21 cellular contexts compared by ENCODE assay signal in genomic region chr11:45423475-45424081, GRCh38.
A peak's percentile ranks its signal among the peaks of the same experiment; 100 is the strongest.
DNase-seq lines count a peak whose midpoint lies in the region; ATAC-seq and TF ChIP-seq lines count a peak whose summit lies in the region.
"Had no signal": no experiment of that assay in that cellular context is flagged by ENCODE, and none has a peak within 500 bp of the region (broad histone marks: within the 10 kb centered on the region; RNA-seq: fewer than 3 reads in every experiment).

No MANE protein-coding gene starts in this region.

- intact Hi-C loops in cardiac septum (cut with DNase I) (no loop called here), left ventricle myocardium inferior (cut with micrococcal nuclease) (no loop called here), lower lobe of right lung (cut with DNase I) (no loop called here), natural killer cell (cut with micrococcal nuclease) (no loop called here)

- H3K27me3 Mint-ChIP-seq in natural killer cell (ENCODE audit: low read depth in 2 of 2), result peaks cover 10 to 28% of the 10 kb centered on the region in 2 donors

- no peak for TF ChIP-seq CTCF in left ventricle myocardium inferior (IDR thresholded peaks at IDR 0.05; ENCODE audit: borderline replicate concordance)
- TF ChIP-seq CTCF in lower lobe of right lung (IDR thresholded peaks at IDR 0.05), result no peak
- TF ChIP-seq CTCF in natural killer cell (IDR thresholded peaks at IDR 0.05), result no peak

- H4K8ac ChIP-seq in trophoblast cell (ENCODE audit: low read depth, low read length), result no peak overlapping the region

- H3K36me3 ChIP-seq in left ventricle myocardium inferior (no peaks in the 10 kb centered on the region), lower lobe of right lung (no peaks in the 10 kb centered on the region), trophoblast cell (ENCODE audit: control insufficient read depth in 1 of 2, insufficient read depth in 2 of 2, low read length in 2 of 2) (no peaks in the 10 kb centered on the region)

- no peak overlapping the region for H4K12ac ChIP-seq in trophoblast cell (ENCODE audit: low read depth, low read length)

- no peak overlapping the region for H2BK12ac ChIP-seq in trophoblast cell (ENCODE audit: low read length)

- no CpG with 5 or more reads among the region's 8 CpGs for WGBS in trophoblast cell (ENCODE audit: extremely low coverage, insufficient coverage, insufficient read length)

- H3K27ac ChIP-seq in left ventricle myocardium inferior (replicated peaks) (no peak overlapping the region), lower lobe of right lung (no peak overlapping the region), trophoblast cell (ENCODE audit: low read depth, low read length) (no peak overlapping the region)
- H3K27ac ChIP-seq: HL-60, KMS-11 had no signal

- H3K79me1 ChIP-seq in trophoblast cell (ENCODE audit: low read length), result no peaks in the 10 kb centered on the region

- H3K9me3 ChIP-seq in left ventricle myocardium inferior (replicated peaks), result peaks cover 14% of the 10 kb centered on the region
- peaks cover 12% of the 10 kb centered on the region for H3K9me3 ChIP-seq in lower lobe of right lung
- H3K9me3 ChIP-seq in trophoblast cell (ENCODE audit: insufficient read depth, low read depth, low read length), result no peaks in the 10 kb centered on the region

- H3K4me2 ChIP-seq in trophoblast cell (ENCODE audit: low read length), result no peak overlapping the region
- H3K4me2 ChIP-seq: KMS-11 had no signal

- H3K79me2 ChIP-seq in trophoblast cell (ENCODE audit: control insufficient read depth, insufficient read depth, low read length, poor library complexity), result no peaks in the 10 kb centered on the region

- no peak overlapping the region for H3K27ac Mint-ChIP-seq in natural killer cell
- H3K27ac Mint-ChIP-seq: CD4-positive, alpha-beta T cell; H9 had no signal

- H3K9ac ChIP-seq in trophoblast cell (ENCODE audit: low read length), result no peak overlapping the region
- H3K9ac ChIP-seq: KMS-11 had no signal

- H3K27me3 ChIP-seq in left ventricle myocardium inferior (ENCODE audit: low read depth) (peaks cover 17% of the 10 kb centered on the region), lower lobe of right lung (ENCODE audit: low read depth) (no peaks in the 10 kb centered on the region), trophoblast cell (ENCODE audit: insufficient read depth, low read length) (no peaks in the 10 kb centered on the region)

- no peak overlapping the region for H2AK5ac ChIP-seq in trophoblast cell (ENCODE audit: low read length)

- H4K91ac ChIP-seq in trophoblast cell (ENCODE audit: low read depth, low read length), result no peak overlapping the region

- no peak overlapping the region for H3K4ac ChIP-seq in trophoblast cell (ENCODE audit: low read depth, low read length)

- H3K18ac ChIP-seq in trophoblast cell (ENCODE audit: low read length), result no peak overlapping the region

- no peak overlapping the region for H2AFZ ChIP-seq in trophoblast cell (ENCODE audit: insufficient read depth, low read length, poor library complexity)

- no peak overlapping the region for H2BK120ac ChIP-seq in trophoblast cell (ENCODE audit: insufficient read depth, low read length, poor library complexity)

- H3K4me1 ChIP-seq in left ventricle myocardium inferior (no peaks in the 10 kb centered on the region), lower lobe of right lung (no peaks in the 10 kb centered on the region), trophoblast cell (ENCODE audit: control insufficient read depth in 1 of 2, insufficient read depth in 2 of 2, low read length in 2 of 2) (no peaks in the 10 kb centered on the region)
- H3K4me1 ChIP-seq: Caco-2 had no signal

- DNase-seq in cardiac septum (ENCODE audit: low spot score) (peak; percentile 19), left ventricle myocardium inferior (no peak), lower lobe of right lung (no peak), putamen (ENCODE audit: low spot score) (peak; percentile 20), trophoblast cell (no peak), NCI-H2029 treated with DMSO at 0.1 percent for 48 hours (lab: John Stamatoyannopoulos, UW) (no peak), natural killer cell (no peak)
- DNase-seq: Caco-2; CD4-positive, alpha-beta T cell; GF-D8; H9; NCI-H1048; NCI-H1436 treated with DMSO at 0.1 percent for 48 hours; NCI-H2029; NCI-H2171; NCI-H526; PC-3; RPMI8226 had no signal

- H3K4me3 Mint-ChIP-seq in natural killer cell, result no peak overlapping the region
- H3K4me3 Mint-ChIP-seq: CD4-positive, alpha-beta T cell; H9 had no signal

- H2BK5ac ChIP-seq in trophoblast cell (ENCODE audit: low read depth, low read length, poor library complexity), result no peak overlapping the region

- ATAC-seq in lower lobe of right lung, result peak; percentile 48 to 53
- no peak for ATAC-seq in HG03095 (IDR thresholded peaks at IDR 0.05; ENCODE audit: unreplicated experiment)
- no peak for ATAC-seq in natural killer cell
- ATAC-seq: PC-3 had no signal

- no peak overlapping the region for H3K14ac ChIP-seq in trophoblast cell (ENCODE audit: low read length)

- no peaks in the 10 kb centered on the region for H3K9me3 Mint-ChIP-seq in natural killer cell
- H3K9me3 Mint-ChIP-seq: CD4-positive, alpha-beta T cell; H9 had no signal

- H3K23ac ChIP-seq in trophoblast cell (ENCODE audit: low read length), result no peak overlapping the region

- H3K4me3 ChIP-seq in left ventricle myocardium inferior, result no peak overlapping the region
- no peak overlapping the region for H3K4me3 ChIP-seq in lower lobe of right lung
- H3K4me3 ChIP-seq in trophoblast cell (ENCODE audit: low read depth, low read length), result no peak overlapping the region

- H3K36me3 Mint-ChIP-seq in natural killer cell, result no peaks in the 10 kb centered on the region

- H3K4me1 Mint-ChIP-seq in natural killer cell, result no peaks in the 10 kb centered on the region

Comparison
In these comparisons a context has a peak if more than half of its experiments do, and no peak if none do; other contexts are left out.
1. DNase-seq: peak in cardiac septum (single experiment) and putamen (single experiment); none in left ventricle myocardium inferior (single experiment), lower lobe of right lung (single experiment), trophoblast cell (0 of 2), NCI-H2029 treated with DMSO at 0.1 percent for 48 hours (single experiment) and natural killer cell (single experiment).
2. ATAC-seq: peak in lower lobe of right lung (2 of 2); none in HG03095 (single experiment) and natural killer cell (0 of 3).